In genomic region chr13:44249439-44249838, GRCh38 we compare ENCODE assay signal across 11 cellular contexts.
DNase-seq lines count a peak whose midpoint lies in the region; ATAC-seq and TF ChIP-seq lines count a peak whose summit lies in the region.
"Had no signal": no experiment of that assay in that cellular context is flagged by ENCODE, and none has a peak within 500 bp of the region (broad histone marks: within the 10 kb centered on the region; RNA-seq: fewer than 3 reads in every experiment).

No MANE protein-coding gene starts in this region.

- intact Hi-C loops in left ventricle myocardium inferior (cut with micrococcal nuclease) = no loop called here

- no peaks in the 10 kb centered on the region for H3K9me3 ChIP-seq in left ventricle myocardium inferior (replicated peaks)
- H3K9me3 ChIP-seq: neutrophil had no signal

- peak overlapping the region; percentile 73 for H3K27ac ChIP-seq in left ventricle myocardium inferior (replicated peaks)
- H3K27ac ChIP-seq in skin epidermis = peak overlapping the region in 19 of 21 experiments; percentile 28 to 76 (median 56)
- H3K27ac ChIP-seq: neutrophil had no signal

- no peaks in the 10 kb centered on the region for H3K36me3 ChIP-seq in left ventricle myocardium inferior
- H3K36me3 ChIP-seq: neutrophil had no signal

- no peak for TF ChIP-seq CTCF in astrocyte of the cerebellum (IDR thresholded peaks at IDR 0.05; ENCODE audit: low read depth, low read length, missing control alignments)
- no peak for TF ChIP-seq CTCF in left ventricle myocardium inferior (IDR thresholded peaks at IDR 0.05; ENCODE audit: borderline replicate concordance)

- H3K4me1 ChIP-seq in left ventricle myocardium inferior = peaks cover 38% of the 10 kb centered on the region

- H3K27me3 ChIP-seq in left ventricle myocardium inferior (ENCODE audit: low read depth) = no peaks in the 10 kb centered on the region
- H3K27me3 ChIP-seq: neutrophil had no signal

- no peak overlapping the region for H3K4me3 ChIP-seq in astrocyte of the cerebellum (ENCODE audit: low read depth, low read length)
- H3K4me3 ChIP-seq in left ventricle myocardium inferior = no peak overlapping the region
- no peak overlapping the region for H3K4me3 ChIP-seq in skin epidermis

- ATAC-seq in GM18511 (IDR thresholded peaks at IDR 0.05; ENCODE audit: unreplicated experiment) (no peak), GM21576 (IDR thresholded peaks at IDR 0.05; ENCODE audit: unreplicated experiment) (no peak), HG02642 (IDR thresholded peaks at IDR 0.05; ENCODE audit: poor library complexity, unreplicated experiment) (no peak), HG02840 (IDR thresholded peaks at IDR 0.05; ENCODE audit: low FRiP score, unreplicated experiment) (no peak)

- DNase-seq in GM03348 (ENCODE audit: low spot score) (peak; percentile 68), astrocyte of the cerebellum (ENCODE audit: low read depth) (peak; percentile 89), left ventricle myocardium inferior (peak; percentile 71)
- DNase-seq: effector CD4-positive, alpha-beta T cell; GDM1 had no signal

- in situ Hi-C loops in astrocyte of the cerebellum (cut with HindIII; ENCODE audit: low sequenced_read_pairs) = no loop called here
